ENCODE assay signal across 1 cellular context in genomic region chr19:12779162-12779993, GRCh38.
TF ChIP-seq lines count a peak whose summit lies in the region.

No MANE protein-coding gene starts in this region.

TF ChIP-seq in liver, 16 proteins besides CTCF, POLR2A, EP300 and RAD21 (continued from another document):
- TF ChIP-seq RXRA (IDR thresholded peaks at IDR 0.05) (peak in 1 of 2 donors; percentile 26), HNF4G (IDR thresholded peaks at IDR 0.05) (no peak)
